In the genomic region with DNA sequence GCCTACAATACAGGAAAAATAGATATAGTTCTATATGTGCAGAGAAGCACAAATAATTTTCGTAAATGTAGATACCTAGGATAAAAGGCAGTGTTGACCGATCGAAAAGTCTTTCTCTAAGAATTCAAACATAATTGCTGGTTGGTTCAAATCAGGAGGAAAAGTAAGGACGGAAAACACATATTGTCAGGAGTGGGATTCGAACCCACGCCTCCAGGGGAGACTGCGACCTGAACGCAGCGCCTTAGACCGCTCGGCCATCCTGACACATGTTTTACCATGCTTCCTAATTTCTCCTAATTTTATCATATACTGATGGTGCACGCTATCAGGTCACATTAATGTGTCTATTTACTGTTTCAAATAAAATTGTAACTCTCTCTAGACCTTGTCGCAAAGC, we compare ENCODE assay signal across 8 cellular contexts. TPM values are rescaled to one million over a fixed set of nuclear protein-coding genes. Genes with fewer than 3 reads are reported as not detected.
A peak's percentile ranks its signal among the peaks of the same experiment; 100 is the strongest.
DNase-seq lines count a peak whose midpoint lies in the region; ATAC-seq and TF ChIP-seq lines count a peak whose summit lies in the region.
"Not testable (repeated sequence)": the region's sequence is repeated elsewhere in the genome, so short reads cannot be mapped to it uniquely, and the experiment has no call there.

No MANE protein-coding gene starts in this region.

- not testable (repeated sequence) for H3K36me3 ChIP-seq in BLaER1; OCI-LY1 (ENCODE audit: insufficient read depth, low read length); liver (ENCODE audit: control insufficient read depth in 4 of 4, insufficient read depth in 3 of 4, low read depth in 1 of 4, low read length in 3 of 4)

- not testable (repeated sequence) for H2AFZ ChIP-seq in OCI-LY1 (ENCODE audit: low read length)

- H3K9ac ChIP-seq in BLaER1: peak overlapping the region; percentile 83; the same call in 1 of the 2 replicates
- H3K9ac ChIP-seq in OCI-LY1 (ENCODE audit: low read length): not testable (repeated sequence)
- H3K9ac ChIP-seq in liver (ENCODE audit: low read depth in 1 of 2, low read length in 2 of 2): peak overlapping the region in 1 of 2 donors; percentile 81

- not testable (repeated sequence) for TF ChIP-seq RAD21 in liver (IDR thresholded peaks at IDR 0.05)

- not testable (repeated sequence) for H3K79me2 ChIP-seq in OCI-LY1 (ENCODE audit: insufficient read depth, low read length)

- ATAC-seq in GM19452 (IDR thresholded peaks at IDR 0.05; ENCODE audit: unreplicated experiment): peak; percentile 33

- intact Hi-C loops in dorsolateral prefrontal cortex (cut with DNase I): loop anchor here (5.0 to 10.0 kb wide), 3 partner anchors 45 to 133 kb away; no protein-coding TSS in a partner anchor

- H3K4me1 ChIP-seq in BLaER1: peaks cover 18% of the 10 kb centered on the region
- H3K4me1 ChIP-seq in OCI-LY1 (ENCODE audit: insufficient read depth, low read length, severe bottlenecking); liver (ENCODE audit: control insufficient read depth in 4 of 4, insufficient read depth in 4 of 4, low read length in 3 of 4): not testable (repeated sequence)

- H3K4me3 ChIP-seq in BLaER1: peak overlapping the region; percentile 73
- H3K4me3 ChIP-seq in OCI-LY1 (ENCODE audit: low read depth, low read length, poor library complexity, severe bottlenecking): peak overlapping the region; percentile 76
- H3K4me3 ChIP-seq in dorsolateral prefrontal cortex: peak overlapping the region; percentile 44 to 88 (median 69)
- peak overlapping the region in 1 of 3 donors; percentile 47 for H3K4me3 ChIP-seq in liver (ENCODE audit: low read depth in 1 of 3, low read length in 3 of 3)

- DNase-seq in HUDEP-2 (lab: John Stamatoyannopoulos, UW; ENCODE audit: unreplicated experiment in 76 of 76): peak in 65 of 76 experiments; percentile 7 to 82 (median 55)
- peak; percentile 34 to 60 for DNase-seq in activated CD8-positive, alpha-beta memory T cell treated with anti-CD3 and anti-CD28 coated beads for 4 hours (ENCODE audit: low read depth in 2 of 2)
- peak in 8 of 10 donors; percentile 40 to 76 (median 65) for DNase-seq in dorsolateral prefrontal cortex
- peak in 3 of 4 experiments; percentile 49 to 75 (median 72) for DNase-seq in stimulated activated CD4-positive, alpha-beta T cell treated with anti-CD3 and anti-CD28 coated beads, Interleukin-1b, Interleukin-23, amount 100 ng/mL, for 24 hours (ENCODE audit: low read depth in 4 of 4, low spot score in 1 of 4)

- not testable (repeated sequence) for TF ChIP-seq CTCF in OCI-LY1 (IDR thresholded peaks at IDR 0.05; ENCODE audit: low read length); liver (IDR thresholded peaks at IDR 0.05; ENCODE audit: low read depth, low read length, missing input control)
- peak in 4 of 56 donors; percentile 0 to 15 (median 3) for TF ChIP-seq CTCF in dorsolateral prefrontal cortex (IDR thresholded peaks at IDR 0.05 in 54 of 56, conservative IDR thresholded peaks at IDR 0.05 in 2 of 56; ENCODE audit: low read depth in 1 of 56, partially characterized antibody in 56 of 56)

- WGBS in liver: under 1% methylated on average over 13 of the region's 13 CpGs

- H3F3A ChIP-seq in OCI-LY1 (ENCODE audit: insufficient read depth, low read length): not testable (repeated sequence)

- H3K27ac ChIP-seq in BLaER1 (peak overlapping the region; percentile 89), dorsolateral prefrontal cortex (peak overlapping the region in 56 of 59 donors; percentile 20 to 99 (median 94)), liver (ENCODE audit: low read depth in 1 of 2, low read length in 2 of 2) (peak overlapping the region; percentile 64 to 81)
- not testable (repeated sequence) for H3K27ac ChIP-seq in OCI-LY1 (ENCODE audit: low read depth, low read length, poor library complexity, severe bottlenecking)

- peak overlapping the region; percentile 66 for H3K4me2 ChIP-seq in BLaER1
- H3K4me2 ChIP-seq in OCI-LY1 (ENCODE audit: low read length): peak overlapping the region; percentile 67

- H3K27me3 ChIP-seq in BLaER1; OCI-LY1 (ENCODE audit: insufficient read depth, low read length); dorsolateral prefrontal cortex; liver (ENCODE audit: control insufficient read depth in 4 of 4, insufficient read depth in 4 of 4, low read length in 3 of 4): not testable (repeated sequence)

- H3K9me3 ChIP-seq in BLaER1; OCI-LY1 (ENCODE audit: low read length); liver (ENCODE audit: control insufficient read depth in 4 of 4, low read length in 3 of 4): not testable (repeated sequence)

- not testable (repeated sequence) for H3K9me2 ChIP-seq in OCI-LY1 (ENCODE audit: low read depth, low read length)

- H4K20me1 ChIP-seq in BLaER1; OCI-LY1 (ENCODE audit: insufficient read depth, low read length): not testable (repeated sequence)

TF ChIP-seq in liver, 16 proteins besides CTCF, POLR2A, EP300 and RAD21:
- TF ChIP-seq, protein P1, sequence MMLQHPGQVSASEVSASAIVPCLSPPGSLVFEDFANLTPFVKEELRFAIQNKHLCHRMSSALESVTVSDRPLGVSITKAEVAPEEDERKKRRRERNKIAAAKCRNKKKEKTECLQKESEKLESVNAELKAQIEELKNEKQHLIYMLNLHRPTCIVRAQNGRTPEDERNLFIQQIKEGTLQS (IDR thresholded peaks at IDR 0.05): peak; percentile 99
- TF ChIP-seq, protein P2, sequence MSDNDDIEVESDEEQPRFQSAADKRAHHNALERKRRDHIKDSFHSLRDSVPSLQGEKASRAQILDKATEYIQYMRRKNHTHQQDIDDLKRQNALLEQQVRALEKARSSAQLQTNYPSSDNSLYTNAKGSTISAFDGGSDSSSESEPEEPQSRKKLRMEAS (IDR thresholded peaks at IDR 0.05): peak; percentile 79
- peak in 1 of 2 donors; percentile 8 for TF ChIP-seq RXRA (IDR thresholded peaks at IDR 0.05)

RNA-seq across cellular contexts. Expression of a gene that starts 5.8 kb away (rescaled TPM):
- total RNA-seq in dorsolateral prefrontal cortex (1,000 to 10,000 TPM in 1 of 120 experiments, 100 to 1,000 TPM in 3, 10 to 100 TPM in 12, 1 to 10 TPM in 91, under 1 TPM in 12, not detected in 1; 0.41 to 1,017 (median 2.4) TPM), liver (1 to 10 TPM; 2.4 to 3.1 TPM)
- under 1 TPM; 0.44 to 0.63 TPM for polyA plus RNA-seq in liver

RNA-seq across cellular contexts. Expression of a gene that starts 19.5 kb away (rescaled TPM):
- 100 to 1,000 TPM in 6 of 120 experiments, 10 to 100 TPM in 105, 1 to 10 TPM in 9; 3.5 to 144 (median 28.1) TPM for total RNA-seq in dorsolateral prefrontal cortex
- 10 to 100 TPM; 37.7 to 70.1 TPM for total RNA-seq in liver
- 10 to 100 TPM in 1 of 2 donors, 1 to 10 TPM in 1; 9.8 to 60.7 TPM for polyA plus RNA-seq in liver

RNA-seq across cellular contexts. Expression of a gene that starts 24.9 kb away (rescaled TPM):
- total RNA-seq in dorsolateral prefrontal cortex (10 to 100 TPM in 97 of 120 experiments, 1 to 10 TPM in 23; 5.0 to 71.8 (median 18.1) TPM), liver (10 to 100 TPM; 15.5 to 16.0 TPM)
- 1 to 10 TPM; 2.9 to 7.5 TPM for polyA plus RNA-seq in liver
